Comparison of ENCODE assay signal across 15 cellular contexts in the genomic region with DNA sequence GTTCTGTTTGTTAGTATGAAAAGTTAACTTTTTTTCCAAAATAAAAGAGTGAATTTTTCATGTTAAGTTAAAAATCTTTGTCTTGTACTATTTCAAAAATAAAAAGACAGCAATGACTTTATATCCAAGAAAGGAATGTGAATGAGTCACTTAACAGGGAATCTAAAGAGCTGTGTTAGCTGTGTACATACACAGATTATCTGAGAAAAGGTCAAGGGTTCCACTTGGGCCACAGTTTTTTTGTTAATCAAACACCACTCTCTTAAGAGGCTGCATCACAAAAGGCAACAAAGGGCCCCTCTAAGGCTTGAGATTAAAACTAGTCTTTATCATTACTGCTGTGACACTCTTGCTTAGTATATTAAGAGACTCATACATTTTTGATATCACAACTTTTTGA.
DNase-seq lines count a peak whose midpoint lies in the region; ATAC-seq and TF ChIP-seq lines count a peak whose summit lies in the region.
"Had no signal": no experiment of that assay in that cellular context is flagged by ENCODE, and none has a peak within 500 bp of the region (broad histone marks: within the 10 kb centered on the region; RNA-seq: fewer than 3 reads in every experiment).

No MANE protein-coding gene starts in this region.

- in situ Hi-C loops in astrocyte of the spinal cord (cut with HindIII; ENCODE audit: low sequenced_read_pairs) (no loop called here), GM13977 (cut with MboI; ENCODE audit: low pct_unique_long_range_greater_than_20kb, low sequenced_read_pairs, unreplicated experiment) (no loop called here)

- H3K9me3 Mint-ChIP-seq in natural killer cell treated with Interleukin-12 subunit alpha and Interleukin-12 subunit beta and Interleukin-15 and Interleukin-18, amount 100 ng/mL, for 72 hours: no peaks in the 10 kb centered on the region
- H3K9me3 Mint-ChIP-seq: central memory CD8-positive, alpha-beta T cell; immature natural killer cell; T-helper 2 cell treated with Interferon-gamma antibody and Interleukin-4, amounts not matched to agents 5 μg/mL and 100 μg/mL, for 36 hours had no signal

- ATAC-seq in HG02885 (IDR thresholded peaks at IDR 0.05; ENCODE audit: poor library complexity, unreplicated experiment): no peak
- no peak for ATAC-seq in natural killer cell treated with Interleukin-12 subunit alpha and Interleukin-12 subunit beta and Interleukin-15 and Interleukin-18, amount 100 ng/mL, for 72 hours

- no peak overlapping the region for H3K4me3 Mint-ChIP-seq in natural killer cell treated with Interleukin-12 subunit alpha and Interleukin-12 subunit beta and Interleukin-15 and Interleukin-18, amount 100 ng/mL, for 72 hours
- H3K4me3 Mint-ChIP-seq: central memory CD8-positive, alpha-beta T cell; immature natural killer cell; T-helper 2 cell treated with Interferon-gamma antibody and Interleukin-4, amounts not matched to agents 5 μg/mL and 100 μg/mL, for 36 hours had no signal

- H3K4me3 ChIP-seq in AG10803 (ENCODE audit: low read length) (no peak overlapping the region), astrocyte of the spinal cord (ENCODE audit: low read depth, low read length) (no peak overlapping the region)
- H3K4me3 ChIP-seq: right lobe of liver had no signal

- DNase-seq in AG10803 (ENCODE audit: low read depth) (peak; percentile 32), HS-5 (ENCODE audit: low read depth) (peak; percentile 20), astrocyte of the spinal cord (ENCODE audit: low read depth, low spot score) (peak; percentile 53), kidney tubule cell (ENCODE audit: low spot score) (peak; percentile 52), kidney glomerular epithelial cell (lab: John Stamatoyannopoulos, UW) (no peak), GM13977 (ENCODE audit: low spot score) (no peak)
- no peak for DNase-seq in natural killer cell treated with Interleukin-12 subunit alpha and Interleukin-12 subunit beta and Interleukin-15 and Interleukin-18, amount 100 ng/mL, for 72 hours (ENCODE audit: low spot score)
- DNase-seq: activated CD4-positive, alpha-beta T cell treated with anti-CD3 and anti-CD28 coated beads, Interleukin-2, amount 50 U/mL, for 4 hours; C1 segment of cervical spinal cord; immature natural killer cell; right lobe of liver; RPMI8226 had no signal

- H3K27me3 Mint-ChIP-seq in natural killer cell treated with Interleukin-12 subunit alpha and Interleukin-12 subunit beta and Interleukin-15 and Interleukin-18, amount 100 ng/mL, for 72 hours: no peaks in the 10 kb centered on the region
- H3K27me3 Mint-ChIP-seq: central memory CD8-positive, alpha-beta T cell had no signal

- peak overlapping the region in 1 of 2 donors; percentile 20 for H3K27ac Mint-ChIP-seq in natural killer cell treated with Interleukin-12 subunit alpha and Interleukin-12 subunit beta and Interleukin-15 and Interleukin-18, amount 100 ng/mL, for 72 hours
- H3K27ac Mint-ChIP-seq: immature natural killer cell; T-helper 2 cell treated with Interferon-gamma antibody and Interleukin-4, amounts not matched to agents 5 μg/mL and 100 μg/mL, for 36 hours had no signal

- peaks cover 17% of the 10 kb centered on the region for H3K36me3 Mint-ChIP-seq in natural killer cell treated with Interleukin-12 subunit alpha and Interleukin-12 subunit beta and Interleukin-15 and Interleukin-18, amount 100 ng/mL, for 72 hours

- no peak for TF ChIP-seq CTCF in AG10803 (conservative IDR thresholded peaks at IDR 0.05; ENCODE audit: low read length)
- no peak for TF ChIP-seq CTCF in astrocyte of the spinal cord (IDR thresholded peaks at IDR 0.05; ENCODE audit: low read depth, low read length)
- no peak for TF ChIP-seq CTCF in GM13977 (IDR thresholded peaks at IDR 0.05; ENCODE audit: extremely low read depth, insufficient read depth, missing control alignments)

- peaks cover 0 to 3% of the 10 kb centered on the region in 2 donors for H3K4me1 Mint-ChIP-seq in natural killer cell treated with Interleukin-12 subunit alpha and Interleukin-12 subunit beta and Interleukin-15 and Interleukin-18, amount 100 ng/mL, for 72 hours (ENCODE audit: low read depth in 2 of 2)
- H3K4me1 Mint-ChIP-seq: central memory CD8-positive, alpha-beta T cell had no signal

Comparison
In these comparisons a context has a peak if more than half of its experiments do, and no peak if none do; other contexts are left out.
1. DNase-seq: peak in AG10803 (single experiment), HS-5 (single experiment), astrocyte of the spinal cord (single experiment) and kidney tubule cell (single experiment); none in kidney glomerular epithelial cell (single experiment), GM13977 (single experiment) and natural killer cell treated with Interleukin-12 subunit alpha and Interleukin-12 subunit beta and Interleukin-15 and Interleukin-18, amount 100 ng/mL, for 72 hours (single experiment).